ENCODE assay signal across 13 cellular contexts in genomic region chr1:245585252-245585959, GRCh38.
DNase-seq lines count a peak whose midpoint lies in the region; TF ChIP-seq lines count a peak whose summit lies in the region.
"Had no signal": no experiment of that assay in that cellular context is flagged by ENCODE, and none has a peak within 500 bp of the region (broad histone marks: within the 10 kb centered on the region; RNA-seq: fewer than 3 reads in every experiment).

No MANE protein-coding gene starts in this region.

- DNase-seq in COLO829 (ENCODE audit: low spot score), result peak; percentile 98
- peak; percentile 88 for DNase-seq in RPMI7951 (ENCODE audit: low read depth)
- peak; percentile 68 for DNase-seq in epithelial cell of proximal tubule (ENCODE audit: low read depth)
- DNase-seq in NCI-H774 (lab: John Stamatoyannopoulos, UW), result no peak
- no peak for DNase-seq in C1 segment of cervical spinal cord (lab: John Stamatoyannopoulos, UW)
- no peak for DNase-seq in hippocampal formation (lab: John Stamatoyannopoulos, UW)
- DNase-seq in activated CD4-positive, CD25-positive, alpha-beta regulatory T cell treated with anti-CD3 and anti-CD28 coated beads, Interleukin-2, amount 50 U/mL, for 72 hours, result no peak
- DNase-seq: esophagus squamous epithelium; left cardiac atrium; NK-92 treated with Interleukin-12 subunit alpha and Interleukin-12 subunit beta, amount 100 ng/mL, for 24 hours had no signal

- no peaks in the 10 kb centered on the region for H3K36me3 ChIP-seq in neuron (ENCODE audit: insufficient read depth, low read length)
- H3K36me3 ChIP-seq: adrenal gland, esophagus squamous epithelium, thoracic aorta had no signal

- no peaks in the 10 kb centered on the region for H3K27me3 ChIP-seq in neuron (ENCODE audit: insufficient read depth, low read length)
- H3K27me3 ChIP-seq: adrenal gland, esophagus squamous epithelium had no signal

- no peak overlapping the region for H3K4me3 ChIP-seq in epithelial cell of proximal tubule (ENCODE audit: low read depth, low read length)
- peak overlapping the region; percentile 22 for H3K4me3 ChIP-seq in neuron (ENCODE audit: low read length)
- H3K4me3 ChIP-seq: adrenal gland, esophagus squamous epithelium, thoracic aorta had no signal

- H2AFZ ChIP-seq in neuron (ENCODE audit: low read depth, low read length), result peak overlapping the region; percentile 27

- peaks cover 20% of the 10 kb centered on the region for H3K4me1 ChIP-seq in neuron (ENCODE audit: insufficient read depth, low read length)
- H3K4me1 ChIP-seq: adrenal gland, esophagus squamous epithelium had no signal

- H3K9me3 ChIP-seq in neuron (ENCODE audit: low read length), result no peaks in the 10 kb centered on the region
- H3K9me3 ChIP-seq: adrenal gland, esophagus squamous epithelium, thoracic aorta had no signal

- TF ChIP-seq CTCF in epithelial cell of proximal tubule (conservative IDR thresholded peaks at IDR 0.05; ENCODE audit: low read depth, low read length), result no peak

Comparison
In these comparisons a context has a peak if more than half of its experiments do, and no peak if none do; other contexts are left out.
1. DNase-seq: peak in COLO829 (single experiment), RPMI7951 (single experiment) and epithelial cell of proximal tubule (single experiment); none in NCI-H774 (single experiment), C1 segment of cervical spinal cord (0 of 14), hippocampal formation (0 of 2) and activated CD4-positive, CD25-positive, alpha-beta regulatory T cell treated with anti-CD3 and anti-CD28 coated beads, Interleukin-2, amount 50 U/mL, for 72 hours (single experiment).